In genomic region chr1:31576201-31576669, GRCh38 we compare ENCODE assay signal across 9 cellular contexts. TPM values are rescaled to one million over a fixed set of nuclear protein-coding genes. Genes with fewer than 3 reads are reported as not detected.
DNase-seq lines count a peak whose midpoint lies in the region; ATAC-seq and TF ChIP-seq lines count a peak whose summit lies in the region.
"Had no signal": no experiment of that assay in that cellular context is flagged by ENCODE, and none has a peak within 500 bp of the region (broad histone marks: within the 10 kb centered on the region; RNA-seq: fewer than 3 reads in every experiment).

A gene with protein sequence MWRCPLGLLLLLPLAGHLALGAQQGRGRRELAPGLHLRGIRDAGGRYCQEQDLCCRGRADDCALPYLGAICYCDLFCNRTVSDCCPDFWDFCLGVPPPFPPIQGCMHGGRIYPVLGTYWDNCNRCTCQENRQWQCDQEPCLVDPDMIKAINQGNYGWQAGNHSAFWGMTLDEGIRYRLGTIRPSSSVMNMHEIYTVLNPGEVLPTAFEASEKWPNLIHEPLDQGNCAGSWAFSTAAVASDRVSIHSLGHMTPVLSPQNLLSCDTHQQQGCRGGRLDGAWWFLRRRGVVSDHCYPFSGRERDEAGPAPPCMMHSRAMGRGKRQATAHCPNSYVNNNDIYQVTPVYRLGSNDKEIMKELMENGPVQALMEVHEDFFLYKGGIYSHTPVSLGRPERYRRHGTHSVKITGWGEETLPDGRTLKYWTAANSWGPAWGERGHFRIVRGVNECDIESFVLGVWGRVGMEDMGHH (plus strand): TSS chr1:31576515. CDS start chr1:31577149, 634 bp downstream.

- ATAC-seq in T-cell (replicated peaks in 1 of 4) (peak in 3 of 4 experiments; percentile 26 to 28 (median 27)), heart right ventricle (peak; percentile 57 to 80 (median 69)), HG03039 (IDR thresholded peaks at IDR 0.05; ENCODE audit: unreplicated experiment) (no peak)

- DNase-seq in DMS53 (lab: John Stamatoyannopoulos, UW) (peak; percentile 85), T-cell (peak in 1 of 34 experiments; percentile 2), heart right ventricle (peak; percentile 69 to 78), pulmonary artery endothelial cell (ENCODE audit: low read depth, low spot score) (no peak), AG08396 (ENCODE audit: low spot score) (no peak), NCI-H2029 treated with DMSO at 0.1 percent for 48 hours (lab: John Stamatoyannopoulos, UW) (no peak)
- no peak for DNase-seq in stimulated activated CD4-positive, alpha-beta T cell treated with anti-CD3 and anti-CD28 coated beads, Interleukin-1b, Interleukin-23, amount 100 ng/mL, for 48 hours
- DNase-seq: NK-92 treated with Interleukin-12 subunit alpha and Interleukin-12 subunit beta, amount 100 ng/mL, for 24 hours had no signal

- no peaks in the 10 kb centered on the region for H3K9me3 ChIP-seq in heart right ventricle

- H3K27ac Mint-ChIP-seq in T-cell: no peak within 1 kb of the TSS

- H3K36me3 ChIP-seq in heart right ventricle: peaks cover 0 to 7% (median 0%) of the 10 kb centered on the region in 9 donors

- 3 to 7% methylated on average over 25 of the region's 25 CpGs for WGBS in heart right ventricle, 2 donors

- CTCF ChIA-PET in T-cell (lab: Charles Lee): no interaction called here

- intact Hi-C loops in heart right ventricle (cut with DNase I): loop anchor here in 2 of 10 donors (1.0 to 10.0 kb wide), 2 partner anchors 11 to 219 kb away; no protein-coding TSS in a partner anchor

- peaks cover 0 to 14% (median 0%) of the 10 kb centered on the region in 7 donors for H3K27me3 ChIP-seq in heart right ventricle

- H3K36me3 Mint-ChIP-seq in T-cell: no peaks in the 10 kb centered on the region

- peak in 2 of 9 donors; percentile 4 to 11 for TF ChIP-seq CTCF in heart right ventricle (IDR thresholded peaks at IDR 0.05)

- H3K4me3 Mint-ChIP-seq in T-cell: no peak within 1 kb of the TSS

- H3K27me3 Mint-ChIP-seq in T-cell: peaks cover 0 to 19% of the 10 kb centered on the region in 2 donors

- peak within 1 kb of the TSS; percentile 89 to 99 (median 97) for H3K27ac ChIP-seq in heart right ventricle

- POLR2A ChIA-PET in T-cell (lab: Charles Lee): no interaction called here

- peaks cover 0 to 13% (median 5%) of the 10 kb centered on the region in 3 donors for H3K4me1 Mint-ChIP-seq in T-cell

- no peaks in the 10 kb centered on the region for H3K9me3 Mint-ChIP-seq in T-cell

- peaks cover 34 to 66% (median 62%) of the 10 kb centered on the region in 9 donors for H3K4me1 ChIP-seq in heart right ventricle

- H3K4me3 ChIP-seq in heart right ventricle: peak within 1 kb of the TSS; percentile 70 to 98 (median 91)

RNA-seq across cellular contexts. Expression of the gene that starts here (rescaled TPM):
- under 1 TPM in 3 of 5 donors, not detected in 2; 0.43 to 0.61 (median 0.44) TPM for total RNA-seq in T-cell
- 100 to 1,000 TPM; 139 to 336 (median 188) TPM for total RNA-seq in heart right ventricle
- 100 to 1,000 TPM; 268 to 332 TPM for polyA plus RNA-seq in heart right ventricle
- 373 and 383 TPM in 2 replicates for total RNA-seq in pulmonary artery endothelial cell

Comparison
In these comparisons a context has a peak if more than half of its experiments do, and no peak if none do; other contexts are left out.
1. RNA of the gene that starts here (total RNA-seq): 373 to 383 TPM in pulmonary artery endothelial cell and 139 to 336 TPM in heart right ventricle; 0.43 to 0.61 TPM in T-cell; every median in the first group is over 10 times any median in the second.
2. Peak in ATAC-seq in T-cell; RNA of the gene not detected or under 1 TPM.
3. DNase-seq: peak in DMS53 (single experiment) and heart right ventricle (2 of 2); none in pulmonary artery endothelial cell (single experiment), AG08396 (single experiment), NCI-H2029 treated with DMSO at 0.1 percent for 48 hours (single experiment) and stimulated activated CD4-positive, alpha-beta T cell treated with anti-CD3 and anti-CD28 coated beads, Interleukin-1b, Interleukin-23, amount 100 ng/mL, for 48 hours (single experiment).